Comparison of ENCODE assay signal across 1 cellular context in the genomic region with DNA sequence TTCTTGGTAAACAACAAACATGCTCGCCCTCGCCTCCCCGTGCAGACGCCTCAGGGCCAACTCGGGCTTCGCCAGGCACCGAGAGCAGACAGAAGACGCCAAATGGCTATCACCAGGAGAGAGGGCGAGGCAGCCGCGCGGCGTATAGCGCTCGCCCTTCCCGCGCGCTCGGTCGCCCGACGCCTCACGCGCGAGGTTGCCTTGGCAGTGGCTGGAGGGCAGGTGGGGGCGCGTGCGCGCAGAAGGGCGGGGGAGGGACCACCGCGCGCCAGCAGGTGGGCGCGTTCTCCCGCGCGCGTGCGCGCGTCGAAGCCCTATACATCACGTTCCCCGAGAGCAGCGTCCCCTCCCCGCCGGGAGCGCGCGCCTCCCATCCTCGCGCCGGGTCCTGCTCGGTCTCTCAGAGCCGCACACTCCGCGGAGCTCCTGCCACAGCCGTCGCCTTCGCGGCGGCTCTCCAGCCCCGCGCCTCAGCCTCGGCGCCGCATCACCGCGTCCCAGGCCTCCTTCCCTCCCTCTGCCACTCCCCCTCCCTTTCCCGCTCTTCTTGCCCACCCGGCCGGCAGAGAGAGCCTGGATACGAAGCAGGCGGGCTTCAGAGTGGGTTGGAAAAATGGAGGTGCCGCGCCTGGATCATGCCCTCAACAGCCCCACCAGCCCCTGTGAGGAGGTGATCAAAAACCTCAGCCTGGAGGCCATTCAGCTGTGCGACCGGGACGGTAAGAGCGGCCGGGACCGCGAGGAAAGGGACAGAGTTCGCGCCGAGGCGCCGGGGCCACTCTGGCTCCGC.
TF ChIP-seq lines count a peak whose summit lies in the region.

A gene (plus strand): TSS at position 403 of the 790 bp plus-strand sequence. CDS start 211 bp downstream, at position 614.

TF ChIP-seq in HepG2, 621 proteins besides CTCF, POLR2A, EP300 and RAD21 (continued from another document and continues in another):
- TF ChIP-seq, protein P1, sequence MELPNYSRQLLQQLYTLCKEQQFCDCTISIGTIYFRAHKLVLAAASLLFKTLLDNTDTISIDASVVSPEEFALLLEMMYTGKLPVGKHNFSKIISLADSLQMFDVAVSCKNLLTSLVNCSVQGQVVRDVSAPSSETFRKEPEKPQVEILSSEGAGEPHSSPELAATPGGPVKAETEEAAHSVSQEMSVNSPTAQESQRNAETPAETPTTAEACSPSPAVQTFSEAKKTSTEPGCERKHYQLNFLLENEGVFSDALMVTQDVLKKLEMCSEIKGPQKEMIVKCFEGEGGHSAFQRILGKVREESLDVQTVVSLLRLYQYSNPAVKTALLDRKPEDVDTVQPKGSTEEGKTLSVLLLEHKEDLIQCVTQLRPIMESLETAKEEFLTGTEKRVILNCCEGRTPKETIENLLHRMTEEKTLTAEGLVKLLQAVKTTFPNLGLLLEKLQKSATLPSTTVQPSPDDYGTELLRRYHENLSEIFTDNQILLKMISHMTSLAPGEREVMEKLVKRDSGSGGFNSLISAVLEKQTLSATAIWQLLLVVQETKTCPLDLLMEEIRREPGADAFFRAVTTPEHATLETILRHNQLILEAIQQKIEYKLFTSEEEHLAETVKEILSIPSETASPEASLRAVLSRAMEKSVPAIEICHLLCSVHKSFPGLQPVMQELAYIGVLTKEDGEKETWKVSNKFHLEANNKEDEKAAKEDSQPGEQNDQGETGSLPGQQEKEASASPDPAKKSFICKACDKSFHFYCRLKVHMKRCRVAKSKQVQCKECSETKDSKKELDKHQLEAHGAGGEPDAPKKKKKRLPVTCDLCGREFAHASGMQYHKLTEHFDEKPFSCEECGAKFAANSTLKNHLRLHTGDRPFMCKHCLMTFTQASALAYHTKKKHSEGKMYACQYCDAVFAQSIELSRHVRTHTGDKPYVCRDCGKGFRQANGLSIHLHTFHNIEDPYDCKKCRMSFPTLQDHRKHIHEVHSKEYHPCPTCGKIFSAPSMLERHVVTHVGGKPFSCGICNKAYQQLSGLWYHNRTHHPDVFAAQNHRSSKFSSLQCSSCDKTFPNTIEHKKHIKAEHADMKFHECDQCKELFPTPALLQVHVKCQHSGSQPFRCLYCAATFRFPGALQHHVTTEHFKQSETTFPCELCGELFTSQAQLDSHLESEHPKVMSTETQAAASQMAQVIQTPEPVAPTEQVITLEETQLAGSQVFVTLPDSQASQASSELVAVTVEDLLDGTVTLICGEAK (IDR thresholded peaks at IDR 0.05): no peak
- TF ChIP-seq, protein P1 (CRISPR knock-in tag; IDR thresholded peaks at IDR 0.05): peak; percentile 74; the same call in 1 of the 2 replicates
- TF ChIP-seq, protein P2, sequence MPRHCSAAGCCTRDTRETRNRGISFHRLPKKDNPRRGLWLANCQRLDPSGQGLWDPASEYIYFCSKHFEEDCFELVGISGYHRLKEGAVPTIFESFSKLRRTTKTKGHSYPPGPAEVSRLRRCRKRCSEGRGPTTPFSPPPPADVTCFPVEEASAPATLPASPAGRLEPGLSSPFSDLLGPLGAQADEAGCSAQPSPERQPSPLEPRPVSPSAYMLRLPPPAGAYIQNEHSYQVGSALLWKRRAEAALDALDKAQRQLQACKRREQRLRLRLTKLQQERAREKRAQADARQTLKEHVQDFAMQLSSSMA (CRISPR knock-in tag; IDR thresholded peaks at IDR 0.05): peak; percentile 41; the same call in 1 of the 2 replicates
- TF ChIP-seq ZNF256 (CRISPR knock-in tag; conservative IDR thresholded peaks at IDR 0.05) (0 out of 2 replicates have a peak, but pooled peaks have one; percentile 48), HNF4G (IDR thresholded peaks at IDR 0.05; ENCODE audit: borderline replicate concordance, low read depth, low read length) (no peak), HNF4G (CRISPR knock-in tag; IDR thresholded peaks at IDR 0.05; ENCODE audit: borderline replicate concordance, low read depth) (no peak), BORCS8-MEF2B (CRISPR knock-in tag; IDR thresholded peaks at IDR 0.05) (peak; percentile 69), STAG1 (CRISPR knock-in tag; IDR thresholded peaks at IDR 0.05) (peak; percentile 0; the same call in 1 of the 2 replicates), ZNF430 (CRISPR knock-in tag; IDR thresholded peaks at IDR 0.05) (peak; percentile 25), ZFP90 (CRISPR knock-in tag; IDR thresholded peaks at IDR 0.05; ENCODE audit: borderline replicate concordance) (peak; percentile 6; the same call in 1 of the 2 replicates), GABPA (IDR thresholded peaks at IDR 0.05; ENCODE audit: low read depth, low read length) (no peak), GABPA (CRISPR knock-in tag; IDR thresholded peaks at IDR 0.05; ENCODE audit: low read depth) (no peak), ZNF552 (CRISPR knock-in tag; IDR thresholded peaks at IDR 0.05; ENCODE audit: borderline replicate concordance) (peak; percentile 48; the same call in 1 of the 2 replicates), JUNB (CRISPR knock-in tag; IDR thresholded peaks at IDR 0.05; ENCODE audit: borderline replicate concordance) (0 out of 2 replicates have a peak, but pooled peaks have one; percentile 65), KLF11 (CRISPR knock-in tag; IDR thresholded peaks at IDR 0.05) (peak; percentile 45; the same call in 1 of the 2 replicates), ZBTB38 (CRISPR knock-in tag; IDR thresholded peaks at IDR 0.05) (peak; percentile 74), PRPF4 (IDR thresholded peaks at IDR 0.05; ENCODE audit: low read depth, low read length, poor library complexity, severe bottlenecking) (no peak), ZFP37 (CRISPR knock-in tag; IDR thresholded peaks at IDR 0.05; ENCODE audit: borderline replicate concordance) (peak; percentile 65; the same call in 1 of the 2 replicates), SMARCC2 (IDR thresholded peaks at IDR 0.05) (no peak), ZNF441 (CRISPR knock-in tag; IDR thresholded peaks at IDR 0.05; ENCODE audit: borderline replicate concordance) (peak; percentile 57; the same call in 1 of the 2 replicates), TARDBP (CRISPR knock-in tag; IDR thresholded peaks at IDR 0.05) (peak; percentile 56; the same call in 1 of the 2 replicates), ZNF180 (CRISPR knock-in tag; IDR thresholded peaks at IDR 0.05; ENCODE audit: borderline replicate concordance, low read depth) (no peak), RARG (CRISPR knock-in tag; IDR thresholded peaks at IDR 0.05; ENCODE audit: low read depth) (no peak), SP4 (CRISPR knock-in tag; IDR thresholded peaks at IDR 0.05) (0 out of 2 replicates have a peak, but pooled peaks have one; percentile 44), ZNF274 (CRISPR knock-in tag; IDR thresholded peaks at IDR 0.05) (peak; percentile 91), ERF (CRISPR knock-in tag; IDR thresholded peaks at IDR 0.05) (peak; percentile 40; the same call in 1 of the 2 replicates), ZNF354B (CRISPR knock-in tag; IDR thresholded peaks at IDR 0.05) (no peak), PAF1 (CRISPR knock-in tag; IDR thresholded peaks at IDR 0.05) (no peak)
- TF ChIP-seq, protein P3, sequence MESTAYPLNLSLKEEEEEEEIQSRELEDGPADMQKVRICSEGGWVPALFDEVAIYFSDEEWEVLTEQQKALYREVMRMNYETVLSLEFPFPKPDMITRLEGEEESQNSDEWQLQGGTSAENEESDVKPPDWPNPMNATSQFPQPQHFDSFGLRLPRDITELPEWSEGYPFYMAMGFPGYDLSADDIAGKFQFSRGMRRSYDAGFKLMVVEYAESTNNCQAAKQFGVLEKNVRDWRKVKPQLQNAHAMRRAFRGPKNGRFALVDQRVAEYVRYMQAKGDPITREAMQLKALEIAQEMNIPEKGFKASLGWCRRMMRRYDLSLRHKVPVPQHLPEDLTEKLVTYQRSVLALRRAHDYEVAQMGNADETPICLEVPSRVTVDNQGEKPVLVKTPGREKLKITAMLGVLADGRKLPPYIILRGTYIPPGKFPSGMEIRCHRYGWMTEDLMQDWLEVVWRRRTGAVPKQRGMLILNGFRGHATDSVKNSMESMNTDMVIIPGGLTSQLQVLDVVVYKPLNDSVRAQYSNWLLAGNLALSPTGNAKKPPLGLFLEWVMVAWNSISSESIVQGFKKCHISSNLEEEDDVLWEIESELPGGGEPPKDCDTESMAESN (CRISPR knock-in tag; conservative IDR thresholded peaks at IDR 0.05): peak; percentile 94
- TF ChIP-seq, protein P4, sequence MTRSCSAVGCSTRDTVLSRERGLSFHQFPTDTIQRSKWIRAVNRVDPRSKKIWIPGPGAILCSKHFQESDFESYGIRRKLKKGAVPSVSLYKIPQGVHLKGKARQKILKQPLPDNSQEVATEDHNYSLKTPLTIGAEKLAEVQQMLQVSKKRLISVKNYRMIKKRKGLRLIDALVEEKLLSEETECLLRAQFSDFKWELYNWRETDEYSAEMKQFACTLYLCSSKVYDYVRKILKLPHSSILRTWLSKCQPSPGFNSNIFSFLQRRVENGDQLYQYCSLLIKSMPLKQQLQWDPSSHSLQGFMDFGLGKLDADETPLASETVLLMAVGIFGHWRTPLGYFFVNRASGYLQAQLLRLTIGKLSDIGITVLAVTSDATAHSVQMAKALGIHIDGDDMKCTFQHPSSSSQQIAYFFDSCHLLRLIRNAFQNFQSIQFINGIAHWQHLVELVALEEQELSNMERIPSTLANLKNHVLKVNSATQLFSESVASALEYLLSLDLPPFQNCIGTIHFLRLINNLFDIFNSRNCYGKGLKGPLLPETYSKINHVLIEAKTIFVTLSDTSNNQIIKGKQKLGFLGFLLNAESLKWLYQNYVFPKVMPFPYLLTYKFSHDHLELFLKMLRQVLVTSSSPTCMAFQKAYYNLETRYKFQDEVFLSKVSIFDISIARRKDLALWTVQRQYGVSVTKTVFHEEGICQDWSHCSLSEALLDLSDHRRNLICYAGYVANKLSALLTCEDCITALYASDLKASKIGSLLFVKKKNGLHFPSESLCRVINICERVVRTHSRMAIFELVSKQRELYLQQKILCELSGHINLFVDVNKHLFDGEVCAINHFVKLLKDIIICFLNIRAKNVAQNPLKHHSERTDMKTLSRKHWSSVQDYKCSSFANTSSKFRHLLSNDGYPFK (CRISPR knock-in tag; IDR thresholded peaks at IDR 0.05; ENCODE audit: borderline replicate concordance): peak; percentile 59; the same call in 1 of the 2 replicates
- TF ChIP-seq, protein P5, sequence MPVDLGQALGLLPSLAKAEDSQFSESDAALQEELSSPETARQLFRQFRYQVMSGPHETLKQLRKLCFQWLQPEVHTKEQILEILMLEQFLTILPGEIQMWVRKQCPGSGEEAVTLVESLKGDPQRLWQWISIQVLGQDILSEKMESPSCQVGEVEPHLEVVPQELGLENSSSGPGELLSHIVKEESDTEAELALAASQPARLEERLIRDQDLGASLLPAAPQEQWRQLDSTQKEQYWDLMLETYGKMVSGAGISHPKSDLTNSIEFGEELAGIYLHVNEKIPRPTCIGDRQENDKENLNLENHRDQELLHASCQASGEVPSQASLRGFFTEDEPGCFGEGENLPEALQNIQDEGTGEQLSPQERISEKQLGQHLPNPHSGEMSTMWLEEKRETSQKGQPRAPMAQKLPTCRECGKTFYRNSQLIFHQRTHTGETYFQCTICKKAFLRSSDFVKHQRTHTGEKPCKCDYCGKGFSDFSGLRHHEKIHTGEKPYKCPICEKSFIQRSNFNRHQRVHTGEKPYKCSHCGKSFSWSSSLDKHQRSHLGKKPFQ (CRISPR knock-in tag; IDR thresholded peaks at IDR 0.05; ENCODE audit: insufficient replicate concordance): peak; percentile 16
- TF ChIP-seq, protein P6, sequence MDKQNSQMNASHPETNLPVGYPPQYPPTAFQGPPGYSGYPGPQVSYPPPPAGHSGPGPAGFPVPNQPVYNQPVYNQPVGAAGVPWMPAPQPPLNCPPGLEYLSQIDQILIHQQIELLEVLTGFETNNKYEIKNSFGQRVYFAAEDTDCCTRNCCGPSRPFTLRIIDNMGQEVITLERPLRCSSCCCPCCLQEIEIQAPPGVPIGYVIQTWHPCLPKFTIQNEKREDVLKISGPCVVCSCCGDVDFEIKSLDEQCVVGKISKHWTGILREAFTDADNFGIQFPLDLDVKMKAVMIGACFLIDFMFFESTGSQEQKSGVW (CRISPR knock-in tag; IDR thresholded peaks at IDR 0.05; ENCODE audit: borderline replicate concordance): no peak; the same call in 1 of the 2 replicates
- TF ChIP-seq, protein P7, sequence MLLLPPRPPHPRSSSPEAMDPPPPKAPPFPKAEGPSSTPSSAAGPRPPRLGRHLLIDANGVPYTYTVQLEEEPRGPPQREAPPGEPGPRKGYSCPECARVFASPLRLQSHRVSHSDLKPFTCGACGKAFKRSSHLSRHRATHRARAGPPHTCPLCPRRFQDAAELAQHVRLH (CRISPR knock-in tag; IDR thresholded peaks at IDR 0.05; ENCODE audit: borderline replicate concordance, low read depth): no peak
- TF ChIP-seq, protein P8, sequence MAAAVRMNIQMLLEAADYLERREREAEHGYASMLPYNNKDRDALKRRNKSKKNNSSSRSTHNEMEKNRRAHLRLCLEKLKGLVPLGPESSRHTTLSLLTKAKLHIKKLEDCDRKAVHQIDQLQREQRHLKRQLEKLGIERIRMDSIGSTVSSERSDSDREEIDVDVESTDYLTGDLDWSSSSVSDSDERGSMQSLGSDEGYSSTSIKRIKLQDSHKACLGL (CRISPR knock-in tag; IDR thresholded peaks at IDR 0.05): peak; percentile 83
- TF ChIP-seq, protein P9, sequence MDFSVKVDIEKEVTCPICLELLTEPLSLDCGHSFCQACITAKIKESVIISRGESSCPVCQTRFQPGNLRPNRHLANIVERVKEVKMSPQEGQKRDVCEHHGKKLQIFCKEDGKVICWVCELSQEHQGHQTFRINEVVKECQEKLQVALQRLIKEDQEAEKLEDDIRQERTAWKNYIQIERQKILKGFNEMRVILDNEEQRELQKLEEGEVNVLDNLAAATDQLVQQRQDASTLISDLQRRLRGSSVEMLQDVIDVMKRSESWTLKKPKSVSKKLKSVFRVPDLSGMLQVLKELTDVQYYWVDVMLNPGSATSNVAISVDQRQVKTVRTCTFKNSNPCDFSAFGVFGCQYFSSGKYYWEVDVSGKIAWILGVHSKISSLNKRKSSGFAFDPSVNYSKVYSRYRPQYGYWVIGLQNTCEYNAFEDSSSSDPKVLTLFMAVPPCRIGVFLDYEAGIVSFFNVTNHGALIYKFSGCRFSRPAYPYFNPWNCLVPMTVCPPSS (IDR thresholded peaks at IDR 0.05): no peak
